18 cellular contexts compared by ENCODE assay signal in the genomic region with DNA sequence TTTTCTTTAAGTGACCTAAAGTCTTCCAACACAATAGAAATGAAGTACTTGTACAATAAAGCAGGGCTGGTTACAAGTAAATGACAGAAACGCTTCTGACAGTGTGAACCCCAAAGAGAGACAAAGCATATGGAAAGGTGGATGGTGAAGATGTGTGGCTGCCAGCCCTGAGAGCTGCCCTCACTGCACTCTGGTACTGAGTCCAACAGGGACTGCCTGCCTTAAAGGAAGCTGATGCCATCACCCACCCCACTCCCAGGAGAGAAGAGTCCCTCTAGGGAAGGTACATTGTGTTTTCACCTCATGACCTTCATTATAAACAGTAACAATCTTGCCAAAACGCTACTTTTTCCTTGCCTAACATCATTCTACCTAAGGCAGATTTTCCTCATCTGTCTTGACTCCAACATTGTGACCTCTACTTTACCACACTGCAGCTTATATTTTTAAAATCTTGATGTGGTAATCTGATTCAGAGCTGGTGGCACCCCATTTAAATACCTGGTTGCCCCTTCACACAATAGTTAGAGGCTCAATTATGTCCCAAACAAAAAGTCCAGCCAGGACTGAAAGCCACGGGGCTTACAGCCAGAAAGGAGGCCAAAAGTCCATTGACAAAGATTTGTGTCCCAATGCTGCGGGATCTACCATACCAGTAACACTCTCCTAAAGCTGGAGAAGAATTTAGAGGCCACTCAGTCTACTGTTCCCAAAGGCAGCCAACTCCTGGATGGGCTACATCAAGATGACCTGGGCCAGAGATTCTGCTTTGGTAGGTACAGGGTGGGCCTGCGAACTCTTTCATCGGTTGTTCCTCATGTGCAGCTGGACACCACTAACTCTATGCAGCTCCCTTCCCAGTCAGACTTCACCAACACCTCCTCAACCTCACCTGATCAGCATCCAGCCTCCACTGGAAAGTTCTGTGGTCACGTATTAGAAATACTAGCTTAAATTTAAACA. TPM values are rescaled to one million over a fixed set of nuclear protein-coding genes. Genes with fewer than 3 reads are reported as not detected.
A peak's percentile ranks its signal among the peaks of the same experiment; 100 is the strongest.
DNase-seq lines count a peak whose midpoint lies in the region; ATAC-seq and TF ChIP-seq lines count a peak whose summit lies in the region.
"Had no signal": no experiment of that assay in that cellular context is flagged by ENCODE, and none has a peak within 500 bp of the region (broad histone marks: within the 10 kb centered on the region; RNA-seq: fewer than 3 reads in every experiment).

No MANE protein-coding gene starts in this region.

- no peak for TF ChIP-seq RAD21 in liver (IDR thresholded peaks at IDR 0.05)

- H3K9me3 Mint-ChIP-seq in activated T-helper 17 cell treated with anti-CD3 and anti-CD28 coated beads, Interleukin-2, amount 50 U/mL, for 72 hours, result no peaks in the 10 kb centered on the region
- H3K9me3 Mint-ChIP-seq: naive thymus-derived CD4-positive, alpha-beta T cell had no signal

- H3K27me3 Mint-ChIP-seq in activated T-helper 17 cell treated with anti-CD3 and anti-CD28 coated beads, Interleukin-2, amount 50 U/mL, for 72 hours, result no peaks in the 10 kb centered on the region
- H3K27me3 Mint-ChIP-seq: naive thymus-derived CD4-positive, alpha-beta T cell had no signal

- H3K4me3 Mint-ChIP-seq in activated T-helper 17 cell treated with anti-CD3 and anti-CD28 coated beads, Interleukin-2, amount 50 U/mL, for 72 hours, result peak overlapping the region; percentile 21

- no peak overlapping the region for H3K27ac Mint-ChIP-seq in activated T-helper 17 cell treated with anti-CD3 and anti-CD28 coated beads, Interleukin-2, amount 50 U/mL, for 72 hours

- H3K27me3 ChIP-seq in right cardiac atrium (ENCODE audit: control insufficient read depth, insufficient read depth) (no peaks in the 10 kb centered on the region), liver (ENCODE audit: control insufficient read depth in 4 of 4, insufficient read depth in 4 of 4, low read length in 3 of 4) (no peaks in the 10 kb centered on the region), upper lobe of right lung (no peaks in the 10 kb centered on the region)
- H3K27me3 ChIP-seq: suprapubic skin had no signal

- H3K36me3 ChIP-seq in liver (ENCODE audit: control insufficient read depth in 4 of 4, insufficient read depth in 3 of 4, low read depth in 1 of 4, low read length in 3 of 4) (peaks cover 0 to 2% (median 0%) of the 10 kb centered on the region in 4 donors), upper lobe of right lung (no peaks in the 10 kb centered on the region)
- H3K36me3 ChIP-seq: prostate gland, suprapubic skin had no signal

- peaks cover 28% of the 10 kb centered on the region for H3K36me3 Mint-ChIP-seq in activated T-helper 17 cell treated with anti-CD3 and anti-CD28 coated beads, Interleukin-2, amount 50 U/mL, for 72 hours (ENCODE audit: low read depth)

- no peak for TF ChIP-seq CTCF in liver (IDR thresholded peaks at IDR 0.05; ENCODE audit: low read depth, low read length, missing input control)
- TF ChIP-seq CTCF in upper lobe of right lung (IDR thresholded peaks at IDR 0.05), result no peak

- H3K9ac ChIP-seq in liver (ENCODE audit: low read depth in 1 of 2, low read length in 2 of 2), result no peak overlapping the region

- peaks cover 51% of the 10 kb centered on the region for H3K4me1 Mint-ChIP-seq in activated T-helper 17 cell treated with anti-CD3 and anti-CD28 coated beads, Interleukin-2, amount 50 U/mL, for 72 hours

- 90% methylated on average over 7 of the region's 7 CpGs for WGBS in right cardiac atrium
- 42% methylated on average over 7 of the region's 7 CpGs for WGBS in liver

- ATAC-seq in left cardiac atrium (no peak), right cardiac atrium (no peak), upper lobe of right lung (no peak)
- ATAC-seq in activated T-helper 17 cell treated with anti-CD3 and anti-CD28 coated beads, Interleukin-2, amount 50 U/mL, for 72 hours (replicated peaks), result no peak
- ATAC-seq: naive thymus-derived CD4-positive, alpha-beta T cell had no signal

- H3K4me1 ChIP-seq in right cardiac atrium (ENCODE audit: control insufficient read depth, insufficient read depth, low read length) (peaks cover 2% of the 10 kb centered on the region), liver (ENCODE audit: control insufficient read depth in 4 of 4, insufficient read depth in 4 of 4, low read length in 3 of 4) (peaks cover 12 to 75% (median 60%) of the 10 kb centered on the region in 4 donors), upper lobe of right lung (peaks cover 26% of the 10 kb centered on the region)

- H3K4me3 ChIP-seq in right cardiac atrium (ENCODE audit: low read length) (no peak overlapping the region), liver (ENCODE audit: low read depth in 1 of 3, low read length in 3 of 3) (peak overlapping the region; percentile 36 to 58 (median 55)), upper lobe of right lung (no peak overlapping the region)
- H3K4me3 ChIP-seq: lung, prostate gland, suprapubic skin had no signal

- peak; percentile 7 for DNase-seq in left cardiac atrium
- DNase-seq in right cardiac atrium, result no peak
- DNase-seq in upper lobe of right lung, result peak; percentile 23
- DNase-seq in stimulated activated CD4-positive, alpha-beta T cell treated with anti-CD3 and anti-CD28 coated beads, Interleukin-4, amount 100 ng/mL, for 24 hours, result no peak
- no peak for DNase-seq in midbrain (lab: John Stamatoyannopoulos, UW)
- no peak for DNase-seq in NCI-H1092 (lab: John Stamatoyannopoulos, UW)
- DNase-seq: GOT3, NCI-H1105 treated with DMSO at 0.1 percent for 48 hours, T-helper 1 cell, WERI-Rb-1 had no signal

- intact Hi-C loops in left cardiac atrium (cut with DNase I), result no loop called here
- intact Hi-C loops in right cardiac atrium (cut with DNase I), result no loop called here
- intact Hi-C loops in upper lobe of right lung (cut with DNase I), result no loop called here

- H3K9me3 ChIP-seq in right cardiac atrium (ENCODE audit: control insufficient read depth, low read length) (no peaks in the 10 kb centered on the region), liver (ENCODE audit: control insufficient read depth in 4 of 4, low read length in 3 of 4) (no peaks in the 10 kb centered on the region), upper lobe of right lung (no peaks in the 10 kb centered on the region)
- H3K9me3 ChIP-seq: prostate gland, suprapubic skin had no signal

- H3K27ac ChIP-seq in right cardiac atrium (ENCODE audit: low read length) (no peak overlapping the region), liver (ENCODE audit: low read depth in 1 of 2, low read length in 2 of 2) (peak overlapping the region; percentile 80 to 93), upper lobe of right lung (no peak overlapping the region)
- H3K27ac ChIP-seq: prostate gland, suprapubic skin, WERI-Rb-1 had no signal

TF ChIP-seq in liver, 16 proteins besides CTCF, POLR2A, EP300 and RAD21 (continues in another document):
- TF ChIP-seq RXRA (IDR thresholded peaks at IDR 0.05), result peak in 1 of 2 donors; percentile 55
- TF ChIP-seq, protein P1, sequence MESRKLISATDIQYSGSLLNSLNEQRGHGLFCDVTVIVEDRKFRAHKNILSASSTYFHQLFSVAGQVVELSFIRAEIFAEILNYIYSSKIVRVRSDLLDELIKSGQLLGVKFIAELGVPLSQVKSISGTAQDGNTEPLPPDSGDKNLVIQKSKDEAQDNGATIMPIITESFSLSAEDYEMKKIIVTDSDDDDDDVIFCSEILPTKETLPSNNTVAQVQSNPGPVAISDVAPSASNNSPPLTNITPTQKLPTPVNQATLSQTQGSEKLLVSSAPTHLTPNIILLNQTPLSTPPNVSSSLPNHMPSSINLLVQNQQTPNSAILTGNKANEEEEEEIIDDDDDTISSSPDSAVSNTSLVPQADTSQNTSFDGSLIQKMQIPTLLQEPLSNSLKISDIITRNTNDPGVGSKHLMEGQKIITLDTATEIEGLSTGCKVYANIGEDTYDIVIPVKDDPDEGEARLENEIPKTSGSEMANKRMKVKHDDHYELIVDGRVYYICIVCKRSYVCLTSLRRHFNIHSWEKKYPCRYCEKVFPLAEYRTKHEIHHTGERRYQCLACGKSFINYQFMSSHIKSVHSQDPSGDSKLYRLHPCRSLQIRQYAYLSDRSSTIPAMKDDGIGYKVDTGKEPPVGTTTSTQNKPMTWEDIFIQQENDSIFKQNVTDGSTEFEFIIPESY (IDR thresholded peaks at IDR 0.05), result no peak
- TF ChIP-seq, protein P2, sequence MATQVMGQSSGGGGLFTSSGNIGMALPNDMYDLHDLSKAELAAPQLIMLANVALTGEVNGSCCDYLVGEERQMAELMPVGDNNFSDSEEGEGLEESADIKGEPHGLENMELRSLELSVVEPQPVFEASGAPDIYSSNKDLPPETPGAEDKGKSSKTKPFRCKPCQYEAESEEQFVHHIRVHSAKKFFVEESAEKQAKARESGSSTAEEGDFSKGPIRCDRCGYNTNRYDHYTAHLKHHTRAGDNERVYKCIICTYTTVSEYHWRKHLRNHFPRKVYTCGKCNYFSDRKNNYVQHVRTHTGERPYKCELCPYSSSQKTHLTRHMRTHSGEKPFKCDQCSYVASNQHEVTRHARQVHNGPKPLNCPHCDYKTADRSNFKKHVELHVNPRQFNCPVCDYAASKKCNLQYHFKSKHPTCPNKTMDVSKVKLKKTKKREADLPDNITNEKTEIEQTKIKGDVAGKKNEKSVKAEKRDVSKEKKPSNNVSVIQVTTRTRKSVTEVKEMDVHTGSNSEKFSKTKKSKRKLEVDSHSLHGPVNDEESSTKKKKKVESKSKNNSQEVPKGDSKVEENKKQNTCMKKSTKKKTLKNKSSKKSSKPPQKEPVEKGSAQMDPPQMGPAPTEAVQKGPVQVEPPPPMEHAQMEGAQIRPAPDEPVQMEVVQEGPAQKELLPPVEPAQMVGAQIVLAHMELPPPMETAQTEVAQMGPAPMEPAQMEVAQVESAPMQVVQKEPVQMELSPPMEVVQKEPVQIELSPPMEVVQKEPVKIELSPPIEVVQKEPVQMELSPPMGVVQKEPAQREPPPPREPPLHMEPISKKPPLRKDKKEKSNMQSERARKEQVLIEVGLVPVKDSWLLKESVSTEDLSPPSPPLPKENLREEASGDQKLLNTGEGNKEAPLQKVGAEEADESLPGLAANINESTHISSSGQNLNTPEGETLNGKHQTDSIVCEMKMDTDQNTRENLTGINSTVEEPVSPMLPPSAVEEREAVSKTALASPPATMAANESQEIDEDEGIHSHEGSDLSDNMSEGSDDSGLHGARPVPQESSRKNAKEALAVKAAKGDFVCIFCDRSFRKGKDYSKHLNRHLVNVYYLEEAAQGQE (IDR thresholded peaks at IDR 0.05), result no peak
- no peak for TF ChIP-seq GABPA (IDR thresholded peaks at IDR 0.05 in 1 of 2, conservative IDR thresholded peaks at IDR 0.05 in 1 of 2)

RNA-seq across cellular contexts. Expression of a gene that starts 4.4 kb away (rescaled TPM):
- total RNA-seq in left cardiac atrium (10 to 100 TPM; 47.0 to 52.2 TPM), right cardiac atrium (10 to 100 TPM; 32.8 to 35.1 (median 34.8) TPM), liver (100 to 1,000 TPM; 132 to 378 TPM), upper lobe of right lung (73.5 TPM)
- polyA plus RNA-seq in right cardiac atrium (28.0 TPM), liver (100 to 1,000 TPM; 210 to 257 TPM)
- 10 to 100 TPM; 30.7 to 49.4 TPM for total RNA-seq in activated T-helper 17 cell treated with anti-CD3 and anti-CD28 coated beads, Interleukin-2, amount 50 U/mL, for 72 hours

RNA-seq across cellular contexts. Expression of a gene that starts 39.1 kb away (rescaled TPM):
- 1 to 10 TPM; 1.7 to 2.7 TPM for total RNA-seq in left cardiac atrium
- 1 to 10 TPM in 2 of 4 donors, under 1 TPM in 2; 0.45 to 1.5 (median 0.90) TPM for total RNA-seq in right cardiac atrium
- polyA plus RNA-seq in right cardiac atrium, result 1.1 TPM
- total RNA-seq in activated T-helper 17 cell treated with anti-CD3 and anti-CD28 coated beads, Interleukin-2, amount 50 U/mL, for 72 hours, result 10 to 100 TPM; 38.2 to 41.7 TPM
- 10 to 100 TPM in 1 of 2 donors, 1 to 10 TPM in 1; 1.8 to 15.1 TPM for total RNA-seq in liver
- polyA plus RNA-seq in liver, result 1 to 10 TPM; 1.5 to 3.7 TPM
- total RNA-seq in upper lobe of right lung, result 9.6 TPM
- total RNA-seq: chondrocyte, endothelial cell of umbilical vein had no signal
- polyA plus RNA-seq: endothelial cell of umbilical vein had no signal

Comparison
In these comparisons a context has a peak if more than half of its experiments do, and no peak if none do; other contexts are left out.
1. DNase-seq: peak in left cardiac atrium (single experiment) and upper lobe of right lung (single experiment); none in right cardiac atrium (0 of 3), stimulated activated CD4-positive, alpha-beta T cell treated with anti-CD3 and anti-CD28 coated beads, Interleukin-4, amount 100 ng/mL, for 24 hours (single experiment), midbrain (single experiment) and NCI-H1092 (single experiment).
2. H3K27ac ChIP-seq: peak in liver (2 of 2); none in right cardiac atrium (single experiment) and upper lobe of right lung (single experiment).
3. H3K4me3 ChIP-seq: peak in liver (3 of 3); none in right cardiac atrium (single experiment) and upper lobe of right lung (single experiment).